In genomic region chr5:454936-455335, GRCh38 we compare ENCODE assay signal across 1 cellular context.
TF ChIP-seq lines count a peak whose summit lies in the region.

No MANE protein-coding gene starts in this region.

TF ChIP-seq in K562, 482 proteins besides CTCF, POLR2A, EP300 and RAD21:
- TF ChIP-seq ZFX (CRISPR knock-in tag; IDR thresholded peaks at IDR 0.05) (no peak), ZNF274 (IDR thresholded peaks at IDR 0.05; ENCODE audit: borderline replicate concordance, low read depth, low read length) (no peak), NFIX (CRISPR knock-in tag; IDR thresholded peaks at IDR 0.05; ENCODE audit: low read depth) (no peak), POLR2G (IDR thresholded peaks at IDR 0.05; ENCODE audit: low read depth, low read length) (0 out of 2 replicates have a peak, but pooled peaks have one; percentile 18)
- TF ChIP-seq, protein P1, sequence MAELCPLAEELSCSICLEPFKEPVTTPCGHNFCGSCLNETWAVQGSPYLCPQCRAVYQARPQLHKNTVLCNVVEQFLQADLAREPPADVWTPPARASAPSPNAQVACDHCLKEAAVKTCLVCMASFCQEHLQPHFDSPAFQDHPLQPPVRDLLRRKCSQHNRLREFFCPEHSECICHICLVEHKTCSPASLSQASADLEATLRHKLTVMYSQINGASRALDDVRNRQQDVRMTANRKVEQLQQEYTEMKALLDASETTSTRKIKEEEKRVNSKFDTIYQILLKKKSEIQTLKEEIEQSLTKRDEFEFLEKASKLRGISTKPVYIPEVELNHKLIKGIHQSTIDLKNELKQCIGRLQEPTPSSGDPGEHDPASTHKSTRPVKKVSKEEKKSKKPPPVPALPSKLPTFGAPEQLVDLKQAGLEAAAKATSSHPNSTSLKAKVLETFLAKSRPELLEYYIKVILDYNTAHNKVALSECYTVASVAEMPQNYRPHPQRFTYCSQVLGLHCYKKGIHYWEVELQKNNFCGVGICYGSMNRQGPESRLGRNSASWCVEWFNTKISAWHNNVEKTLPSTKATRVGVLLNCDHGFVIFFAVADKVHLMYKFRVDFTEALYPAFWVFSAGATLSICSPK (IDR thresholded peaks at IDR 0.05; ENCODE audit: borderline replicate concordance), result no peak
- TF ChIP-seq, protein P2, sequence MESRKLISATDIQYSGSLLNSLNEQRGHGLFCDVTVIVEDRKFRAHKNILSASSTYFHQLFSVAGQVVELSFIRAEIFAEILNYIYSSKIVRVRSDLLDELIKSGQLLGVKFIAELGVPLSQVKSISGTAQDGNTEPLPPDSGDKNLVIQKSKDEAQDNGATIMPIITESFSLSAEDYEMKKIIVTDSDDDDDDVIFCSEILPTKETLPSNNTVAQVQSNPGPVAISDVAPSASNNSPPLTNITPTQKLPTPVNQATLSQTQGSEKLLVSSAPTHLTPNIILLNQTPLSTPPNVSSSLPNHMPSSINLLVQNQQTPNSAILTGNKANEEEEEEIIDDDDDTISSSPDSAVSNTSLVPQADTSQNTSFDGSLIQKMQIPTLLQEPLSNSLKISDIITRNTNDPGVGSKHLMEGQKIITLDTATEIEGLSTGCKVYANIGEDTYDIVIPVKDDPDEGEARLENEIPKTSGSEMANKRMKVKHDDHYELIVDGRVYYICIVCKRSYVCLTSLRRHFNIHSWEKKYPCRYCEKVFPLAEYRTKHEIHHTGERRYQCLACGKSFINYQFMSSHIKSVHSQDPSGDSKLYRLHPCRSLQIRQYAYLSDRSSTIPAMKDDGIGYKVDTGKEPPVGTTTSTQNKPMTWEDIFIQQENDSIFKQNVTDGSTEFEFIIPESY (CRISPR knock-in tag; IDR thresholded peaks at IDR 0.05), result 0 out of 2 replicates have a peak, but pooled peaks have one; percentile 33
